Comparison of ENCODE assay signal across 27 cellular contexts in the genomic region with DNA sequence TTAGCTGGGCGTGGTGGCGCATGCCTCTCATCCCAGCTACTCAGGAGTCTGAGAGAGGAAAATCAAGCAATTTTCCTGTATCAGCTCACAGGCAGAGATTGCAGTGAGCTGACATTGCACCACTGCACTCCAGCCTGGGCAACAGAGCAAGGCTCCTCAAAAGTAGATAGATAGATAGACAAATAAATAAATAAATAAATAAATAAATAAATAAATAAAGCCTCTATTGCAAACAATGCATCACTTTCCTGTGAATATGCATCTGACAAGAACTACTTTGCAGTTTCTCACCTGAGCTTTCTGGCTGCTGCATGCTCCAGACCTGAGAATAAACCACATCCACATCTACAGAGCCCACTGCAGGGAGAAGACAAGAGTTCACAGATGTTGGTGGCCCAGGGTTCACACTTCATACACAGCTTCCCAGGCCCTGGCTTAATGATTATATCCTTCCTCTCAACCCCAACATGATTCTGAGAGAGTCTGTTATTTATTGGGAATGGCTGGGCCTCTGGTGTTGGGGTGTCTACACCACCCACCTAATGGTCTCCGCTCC. TPM values are rescaled to one million over a fixed set of nuclear protein-coding genes. Genes with fewer than 3 reads are reported as not detected.
"Had no signal": no experiment of that assay in that cellular context is flagged by ENCODE, and none has a peak within 500 bp of the region (broad histone marks: within the 10 kb centered on the region; RNA-seq: fewer than 3 reads in every experiment).

No MANE protein-coding gene starts in this region.

- H3K4me3 Mint-ChIP-seq: dendritic cell treated with granulocyte-macrophage colony-stimulating factor and Interleukin-4, amounts not matched to agents 40 ng/mL and 50 ng/mL, for 4 days; memory B cell; mesothelial cell of epicardium; nephron progenitor cell; stimulated activated effector memory CD8-positive, alpha-beta T cell treated with anti-CD3 and anti-CD28 coated beads, Interleukin-12 subunit alpha, Interleukin-12 subunit beta, amount 100 ng/mL, for 72 hours; stimulated activated naive CD8-positive, alpha-beta T cell treated with anti-CD3 and anti-CD28 coated beads, Interleukin-15, amount 100 ng/mL, for 72 hours had no signal

- H3K9ac ChIP-seq: parathyroid adenoma had no signal

- H3K27ac Mint-ChIP-seq: dendritic cell treated with granulocyte-macrophage colony-stimulating factor and Interleukin-4, amounts not matched to agents 40 ng/mL and 50 ng/mL, for 4 days; mesothelial cell of epicardium; nephron progenitor cell; stimulated activated effector memory CD8-positive, alpha-beta T cell treated with anti-CD3 and anti-CD28 coated beads, Interleukin-12 subunit alpha, Interleukin-12 subunit beta, amount 100 ng/mL, for 72 hours; stimulated activated naive CD8-positive, alpha-beta T cell treated with anti-CD3 and anti-CD28 coated beads, Interleukin-15, amount 100 ng/mL, for 72 hours had no signal

- H3K9me3 Mint-ChIP-seq: dendritic cell treated with granulocyte-macrophage colony-stimulating factor and Interleukin-4, amounts not matched to agents 40 ng/mL and 50 ng/mL, for 4 days; memory B cell; mesothelial cell of epicardium; nephron progenitor cell; stimulated activated effector memory CD8-positive, alpha-beta T cell treated with anti-CD3 and anti-CD28 coated beads, Interleukin-12 subunit alpha, Interleukin-12 subunit beta, amount 100 ng/mL, for 72 hours; stimulated activated naive CD8-positive, alpha-beta T cell treated with anti-CD3 and anti-CD28 coated beads, Interleukin-15, amount 100 ng/mL, for 72 hours had no signal

- H3K36me3 Mint-ChIP-seq: mesothelial cell of epicardium; stimulated activated effector memory CD8-positive, alpha-beta T cell treated with anti-CD3 and anti-CD28 coated beads, Interleukin-12 subunit alpha, Interleukin-12 subunit beta, amount 100 ng/mL, for 72 hours had no signal

- H3K4me3 ChIP-seq: esophagus squamous epithelium, gastroesophageal sphincter, left ventricle myocardium inferior, lower lobe of right lung, psoas muscle, right lobe of liver, testis, tibial nerve, upper lobe of right lung, vagina had no signal

- DNase-seq: esophagus squamous epithelium; foreskin fibroblast; glutamatergic neuron; kidney; left cardiac atrium; left ventricle myocardium inferior; lower lobe of right lung; nephron progenitor cell; psoas muscle; retina; right lobe of liver; stimulated activated CD4-positive, alpha-beta T cell treated with anti-CD3 and anti-CD28 coated beads, Interleukin-4, amount 100 ng/mL, for 1 hour; stimulated activated CD8-positive, alpha-beta memory T cell treated with anti-CD3 and anti-CD28 coated beads, Interleukin-4, amount 100 ng/mL, for 48 hours; stimulated activated naive CD8-positive, alpha-beta T cell treated with anti-CD3 and anti-CD28 coated beads, Interleukin-15, amount 100 ng/mL, for 72 hours; testis; upper lobe of right lung had no signal

- H2AFZ ChIP-seq: parathyroid adenoma had no signal

- H3K79me2 ChIP-seq: parathyroid adenoma had no signal

- H3K27me3 ChIP-seq: esophagus squamous epithelium, gastroesophageal sphincter, right lobe of liver, testis, tibial nerve, upper lobe of right lung, vagina had no signal

- H3K4me1 Mint-ChIP-seq: mesothelial cell of epicardium; stimulated activated naive CD8-positive, alpha-beta T cell treated with anti-CD3 and anti-CD28 coated beads, Interleukin-15, amount 100 ng/mL, for 72 hours had no signal

- H3K4me1 ChIP-seq: esophagus squamous epithelium, gastroesophageal sphincter, left ventricle myocardium inferior, lower lobe of right lung, parathyroid adenoma, psoas muscle, right lobe of liver, testis, tibial nerve, upper lobe of right lung, vagina had no signal

- H3K27me3 Mint-ChIP-seq: memory B cell had no signal

- ATAC-seq: gastroesophageal sphincter; left cardiac atrium; lower lobe of right lung; psoas muscle; right lobe of liver; stimulated activated effector memory CD8-positive, alpha-beta T cell treated with anti-CD3 and anti-CD28 coated beads, Interleukin-12 subunit alpha, Interleukin-12 subunit beta, amount 100 ng/mL, for 72 hours; stimulated activated naive CD8-positive, alpha-beta T cell treated with anti-CD3 and anti-CD28 coated beads, Interleukin-15, amount 100 ng/mL, for 72 hours; upper lobe of right lung had no signal

- H3K27ac ChIP-seq: esophagus squamous epithelium, gastroesophageal sphincter, left ventricle myocardium inferior, lower lobe of right lung, parathyroid adenoma, psoas muscle, right lobe of liver, testis, tibial nerve, upper lobe of right lung, vagina had no signal

RNA-seq across cellular contexts. Expression of a gene that starts 28.6 kb away (rescaled TPM):
- total RNA-seq: epithelial cell of proximal tubule, left cardiac atrium, left ventricle myocardium inferior, mesothelial cell of epicardium, myocyte, subcutaneous adipose tissue, vagina had no signal

RNA-seq across cellular contexts. Expression of a gene that starts 47.8 kb away (rescaled TPM):
- total RNA-seq: epithelial cell of proximal tubule, mesothelial cell of epicardium, myocyte, vagina had no signal
